ENCODE assay signal across 13 cellular contexts in the genomic region with DNA sequence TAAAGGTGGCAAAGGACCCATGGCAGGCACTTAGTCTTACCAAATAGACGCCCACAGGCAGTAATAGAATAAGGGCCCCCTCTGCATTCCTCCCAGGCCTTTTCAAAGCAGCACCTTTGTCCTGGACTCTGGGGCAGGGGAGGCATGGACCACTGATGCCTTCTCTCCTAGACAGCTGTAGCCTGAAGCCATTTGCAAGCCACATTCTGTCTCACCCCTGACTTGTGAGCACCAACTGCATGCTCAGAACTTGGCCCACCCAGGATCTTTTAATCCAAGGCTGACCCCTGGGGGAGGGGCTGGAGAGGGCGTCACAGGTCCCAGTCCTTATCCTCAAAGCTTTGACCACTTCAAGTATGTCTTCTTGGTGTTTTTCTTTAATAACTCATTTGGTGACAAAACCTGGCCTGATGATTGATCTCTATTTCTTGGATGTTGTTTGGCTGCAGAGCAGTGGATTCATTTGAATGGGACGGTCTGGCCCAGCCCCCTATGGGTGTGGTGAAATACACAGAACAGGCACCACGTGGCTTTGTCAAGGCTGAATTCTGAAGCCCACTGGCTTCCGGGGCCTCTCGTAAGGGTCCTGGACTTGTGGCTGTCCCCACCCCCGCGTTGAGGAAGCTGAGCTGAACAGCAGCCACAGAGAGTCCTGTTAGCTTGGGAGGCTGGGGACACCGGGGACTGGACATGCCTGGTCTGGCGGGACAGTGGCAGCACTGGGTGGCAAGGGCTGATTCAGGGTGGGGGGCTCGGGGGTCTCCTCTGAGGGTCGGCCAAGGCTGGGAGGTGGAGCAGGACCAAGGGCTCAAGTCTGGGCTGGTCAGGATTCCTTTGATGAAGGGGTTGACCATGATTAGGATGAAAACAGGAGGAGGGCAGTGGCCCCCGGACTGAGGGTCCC. TPM values are rescaled to one million over a fixed set of nuclear protein-coding genes. Genes with fewer than 3 reads are reported as not detected.
DNase-seq lines count a peak whose midpoint lies in the region; ATAC-seq and TF ChIP-seq lines count a peak whose summit lies in the region.
"Had no signal": no experiment of that assay in that cellular context is flagged by ENCODE, and none has a peak within 500 bp of the region (broad histone marks: within the 10 kb centered on the region; RNA-seq: fewer than 3 reads in every experiment).

No MANE protein-coding gene starts in this region.

- H3K4me3 ChIP-seq in right atrium auricular region (no peak overlapping the region), right lobe of liver (no peak overlapping the region)
- H3K4me3 ChIP-seq: SJSA1 had no signal

- H3K27me3 ChIP-seq in right atrium auricular region = no peaks in the 10 kb centered on the region
- H3K27me3 ChIP-seq in right lobe of liver = no peaks in the 10 kb centered on the region

- ATAC-seq in left cardiac atrium (no peak), right lobe of liver (no peak), HG03442 (IDR thresholded peaks at IDR 0.05; ENCODE audit: unreplicated experiment) (no peak)
- ATAC-seq: CD8-positive, alpha-beta T cell had no signal

- intact Hi-C loops in left cardiac atrium (cut with DNase I) = no loop called here
- intact Hi-C loops in right lobe of liver (cut with DNase I) = no loop called here

- DNase-seq in left cardiac atrium = peak; percentile 7
- no peak for DNase-seq in right atrium auricular region (ENCODE audit: low spot score)
- peak; percentile 67 for DNase-seq in SW480 (ENCODE audit: low spot score)
- DNase-seq in right lobe of liver = peak in 2 of 3 donors; percentile 5 to 48
- DNase-seq in T-helper 2 cell = no peak
- no peak for DNase-seq in NCI-H446 (lab: John Stamatoyannopoulos, UW)
- DNase-seq: CD8-positive, alpha-beta T cell; EL; IMR-90; NCI-H2081 treated with DMSO at 0.1 percent for 48 hours had no signal

- TF ChIP-seq POLR2A in right lobe of liver (IDR thresholded peaks at IDR 0.05) = no peak

- H3K36me3 ChIP-seq in right atrium auricular region (no peaks in the 10 kb centered on the region), right lobe of liver (no peaks in the 10 kb centered on the region)
- H3K36me3 ChIP-seq: SJSA1 had no signal

- 30% methylated on average over 7 of the region's 13 CpGs for WGBS in right lobe of liver (ENCODE audit: insufficient coverage, low coverage, low lambda C conversion rate, missing lambda C conversion rate)

- no peak for TF ChIP-seq CTCF in right atrium auricular region (IDR thresholded peaks at IDR 0.05)
- TF ChIP-seq CTCF in right lobe of liver (IDR thresholded peaks at IDR 0.05) = no peak

- no peaks in the 10 kb centered on the region for H3K4me1 ChIP-seq in right atrium auricular region
- H3K4me1 ChIP-seq in right lobe of liver = no peaks in the 10 kb centered on the region
- H3K4me1 ChIP-seq: SJSA1 had no signal

- H3K27ac ChIP-seq in right atrium auricular region = no peak overlapping the region
- H3K27ac ChIP-seq in right lobe of liver = no peak overlapping the region
- H3K27ac ChIP-seq: SJSA1 had no signal

- H3K9me3 ChIP-seq in right atrium auricular region (no peaks in the 10 kb centered on the region), right lobe of liver (no peaks in the 10 kb centered on the region)
- H3K9me3 ChIP-seq: SJSA1 had no signal

RNA-seq across cellular contexts. Expression of gene ADRA2C, which starts 36.6 kb away (rescaled TPM):
- total RNA-seq in left cardiac atrium (1 to 10 TPM; 6.8 TPM), right atrium auricular region (1 to 10 TPM; 2.6 to 3.1 TPM), right lobe of liver (under 1 TPM in 5 of 6 experiments, not detected in 1; 0.17 to 0.81 (median 0.65) TPM)
- total RNA-seq: B cell; CD8-positive, alpha-beta T cell; SJSA1 had no signal

Comparison
In these comparisons a context has a peak if more than half of its experiments do, and no peak if none do; other contexts are left out.
1. DNase-seq: peak in left cardiac atrium (single experiment), SW480 (single experiment) and right lobe of liver (2 of 3); none in right atrium auricular region (single experiment), T-helper 2 cell (0 of 5) and NCI-H446 (0 of 2).